In the genomic region with DNA sequence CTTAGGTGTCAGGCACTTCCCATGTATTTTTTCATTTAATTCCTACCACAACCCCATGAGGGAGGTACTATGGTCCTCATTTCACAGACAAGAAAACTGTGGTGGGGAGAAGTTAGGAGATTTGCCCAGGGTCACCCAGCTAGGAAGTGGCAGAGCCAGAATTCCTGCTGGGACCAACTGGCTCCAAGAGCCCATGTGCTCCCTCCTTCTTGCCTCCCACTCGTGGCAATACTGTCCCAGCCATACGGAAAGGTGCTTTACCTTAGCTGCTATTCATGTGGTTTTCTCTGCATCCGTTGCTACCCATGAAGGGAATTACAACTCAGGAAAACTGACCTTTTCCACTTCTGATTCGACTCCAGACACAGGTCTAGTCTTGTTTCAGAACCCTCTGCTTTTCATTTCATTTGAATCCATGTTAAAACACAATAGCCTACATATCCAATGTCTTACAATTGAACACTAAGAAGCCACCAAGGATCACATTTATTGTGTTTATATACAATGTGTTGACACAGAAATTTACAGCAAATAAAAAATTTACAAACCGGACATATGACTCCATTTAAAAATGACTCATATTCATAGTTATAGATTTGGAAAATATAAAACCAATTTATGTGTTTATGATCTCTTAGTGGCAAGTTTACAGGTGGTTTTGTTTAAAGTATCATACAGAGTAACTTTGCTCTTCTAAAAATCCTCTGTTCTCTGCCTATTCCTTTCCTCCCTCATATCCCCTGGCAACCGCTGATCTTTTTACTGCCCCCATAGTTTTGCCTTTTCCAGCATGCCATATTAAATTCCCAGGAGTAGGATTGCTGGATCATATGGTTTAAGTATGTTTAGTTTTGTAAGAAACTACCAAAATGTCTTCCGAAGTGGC, we compare ENCODE assay signal across 25 cellular contexts.
"Had no signal": no experiment of that assay in that cellular context is flagged by ENCODE, and none has a peak within 500 bp of the region (broad histone marks: within the 10 kb centered on the region; RNA-seq: fewer than 3 reads in every experiment).

No MANE protein-coding gene starts in this region.

- H3K4me3 ChIP-seq: adrenal gland, dorsolateral prefrontal cortex, lung, psoas muscle, skin epidermis had no signal

- H3K27me3 ChIP-seq: adrenal gland, dorsolateral prefrontal cortex had no signal

- H3K27ac ChIP-seq: adrenal gland, dorsolateral prefrontal cortex, epithelial cell of prostate, psoas muscle, skin epidermis had no signal

- DNase-seq: activated B cell treated with CpG ODN at 0.5 μM for 24 hours; activated CD4-positive, alpha-beta memory T cell treated with anti-CD3 and anti-CD28 coated beads for 36 hours; activated CD4-positive, alpha-beta T cell treated with anti-CD3 and anti-CD28 coated beads for 4 hours; activated gamma-delta T cell treated with Interleukin-2 at 50 U/mL for 16 hours; activated T-cell treated with anti-CD3 and anti-CD28 coated beads for 4 hours; adrenal gland; dorsolateral prefrontal cortex; endodermal cell; foreskin melanocyte; midbrain; nephron progenitor cell; occipital lobe; psoas muscle; right cardiac atrium; T-cell; trophoblast cell had no signal

- H3K4me3 Mint-ChIP-seq: activated B cell treated with CpG ODN at 0.5 μM for 24 hours; activated CD4-positive, alpha-beta memory T cell treated with anti-CD3 and anti-CD28 coated beads for 36 hours; activated T-helper 1 cell treated with anti-CD3 and anti-CD28 coated beads, Interleukin-12 subunit alpha, Interleukin-12 subunit beta, Interleukin-2, Interleukin-4 antibody, amounts not matched to agents 30 ng/mL and 10 ng/mL and 1 ng/mL, durations not matched to agents 14 hours and 24 hours and 36 hours; endodermal cell; nephron progenitor cell; stimulated activated naive CD8-positive, alpha-beta T cell treated with anti-CD3 and anti-CD28 coated beads, Interleukin-15, Interleukin-2, amounts not matched to agents 100 ng/mL and 50 ng/mL, for 24 hours; T-cell had no signal

- H3K27me3 Mint-ChIP-seq: activated B cell treated with CpG ODN at 0.5 μM for 24 hours; activated CD4-positive, alpha-beta memory T cell treated with anti-CD3 and anti-CD28 coated beads for 36 hours had no signal

- H3K9me3 ChIP-seq: adrenal gland had no signal

- ATAC-seq: activated naive CD4-positive, alpha-beta T cell treated with anti-CD3 and anti-CD28 coated beads, Interleukin-2, amount 50 U/mL, for 72 hours; left lobe of liver; psoas muscle; right cardiac atrium; T-cell had no signal

- FAIRE-seq: colon, keratinocyte had no signal

- H3K36me3 ChIP-seq: adrenal gland had no signal

- H3K27ac Mint-ChIP-seq: activated B cell treated with CpG ODN at 0.5 μM for 24 hours; activated CD4-positive, alpha-beta memory T cell treated with anti-CD3 and anti-CD28 coated beads for 36 hours; activated naive CD4-positive, alpha-beta T cell treated with anti-CD3 and anti-CD28 coated beads, Interleukin-2, amount 50 U/mL, for 72 hours; activated T-helper 1 cell treated with anti-CD3 and anti-CD28 coated beads, Interleukin-12 subunit alpha, Interleukin-12 subunit beta, Interleukin-2, Interleukin-4 antibody, amounts not matched to agents 30 ng/mL and 10 ng/mL and 1 ng/mL, durations not matched to agents 14 hours and 24 hours and 36 hours; endodermal cell; nephron progenitor cell; stimulated activated naive CD8-positive, alpha-beta T cell treated with anti-CD3 and anti-CD28 coated beads, Interleukin-15, Interleukin-2, amounts not matched to agents 100 ng/mL and 50 ng/mL, for 24 hours; T-cell had no signal

- H3K4me1 Mint-ChIP-seq: activated B cell treated with CpG ODN at 0.5 μM for 24 hours, endodermal cell had no signal

- H3K4me1 ChIP-seq: adrenal gland, psoas muscle had no signal
